ENCODE assay signal across 35 cellular contexts in genomic region chr4:7478665-7479064, GRCh38. TPM values are rescaled to one million over a fixed set of nuclear protein-coding genes. Genes with fewer than 3 reads are reported as not detected.
"Had no signal": no experiment of that assay in that cellular context is flagged by ENCODE, and none has a peak within 500 bp of the region (broad histone marks: within the 10 kb centered on the region; RNA-seq: fewer than 3 reads in every experiment).

No MANE protein-coding gene starts in this region.

- H2AFZ ChIP-seq: parathyroid adenoma had no signal

- H3K36me3 Mint-ChIP-seq: naive B cell; naive thymus-derived CD8-positive, alpha-beta T cell; natural killer cell treated with Interleukin-12 subunit alpha and Interleukin-12 subunit beta and Interleukin-15 and Interleukin-18, amount 100 ng/mL, for 72 hours; stimulated activated memory B cell treated with anti-CD40 and anti-IgM and Interleukin-4, amounts not matched to agents 10 μg/mL and 1 μg/mL and 100 μg/mL, for 72 hours; type B pancreatic cell had no signal

- H3K27me3 Mint-ChIP-seq: natural killer cell treated with Interleukin-12 subunit alpha and Interleukin-12 subunit beta and Interleukin-15 and Interleukin-18, amount 100 ng/mL, for 72 hours; stimulated activated naive CD8-positive, alpha-beta T cell treated with anti-CD3 and anti-CD28 coated beads, Interleukin-15, Interleukin-2, amounts not matched to agents 100 ng/mL and 50 ng/mL, for 24 hours; type B pancreatic cell had no signal

- H3K4me3 ChIP-seq: ovary, prostate gland, skin epidermis, smooth muscle cell, spleen, stomach, thoracic aorta, thyroid gland, transverse colon, upper lobe of right lung, uterus had no signal

- H3K9me3 ChIP-seq: ovary, prostate gland, stomach, thoracic aorta, thyroid gland, transverse colon, upper lobe of right lung, uterus had no signal

- ATAC-seq: naive thymus-derived CD8-positive, alpha-beta T cell; natural killer cell treated with Interleukin-12 subunit alpha and Interleukin-12 subunit beta and Interleukin-15 and Interleukin-18, amount 100 ng/mL, for 72 hours; right cardiac atrium; sciatic nerve; stimulated activated memory B cell treated with anti-CD40 and anti-IgM and Interleukin-4, amounts not matched to agents 10 μg/mL and 1 μg/mL and 100 μg/mL, for 72 hours; upper lobe of right lung had no signal

- H3K27ac ChIP-seq: ovary, parathyroid adenoma, prostate gland, skin epidermis, spleen, stomach, thoracic aorta, thyroid gland, transverse colon, upper lobe of right lung, uterus had no signal

- H3K79me2 ChIP-seq: parathyroid adenoma had no signal

- H3K9me3 Mint-ChIP-seq: naive thymus-derived CD8-positive, alpha-beta T cell; natural killer cell treated with Interleukin-12 subunit alpha and Interleukin-12 subunit beta and Interleukin-15 and Interleukin-18, amount 100 ng/mL, for 72 hours; stimulated activated memory B cell treated with anti-CD40 and anti-IgM and Interleukin-4, amounts not matched to agents 10 μg/mL and 1 μg/mL and 100 μg/mL, for 72 hours; stimulated activated naive CD8-positive, alpha-beta T cell treated with anti-CD3 and anti-CD28 coated beads, Interleukin-15, Interleukin-2, amounts not matched to agents 100 ng/mL and 50 ng/mL, for 24 hours; type B pancreatic cell had no signal

- H3K36me3 ChIP-seq: ovary, prostate gland, spleen, stomach, thoracic aorta, thyroid gland, transverse colon, upper lobe of right lung, uterus had no signal

- H3K4me3 Mint-ChIP-seq: naive B cell; naive thymus-derived CD8-positive, alpha-beta T cell; natural killer cell treated with Interleukin-12 subunit alpha and Interleukin-12 subunit beta and Interleukin-15 and Interleukin-18, amount 100 ng/mL, for 72 hours; stimulated activated memory B cell treated with anti-CD40 and anti-IgM and Interleukin-4, amounts not matched to agents 10 μg/mL and 1 μg/mL and 100 μg/mL, for 72 hours; stimulated activated naive CD8-positive, alpha-beta T cell treated with anti-CD3 and anti-CD28 coated beads, Interleukin-15, Interleukin-2, amounts not matched to agents 100 ng/mL and 50 ng/mL, for 24 hours; type B pancreatic cell had no signal

- H3K4me1 Mint-ChIP-seq: naive B cell; naive thymus-derived CD8-positive, alpha-beta T cell; stimulated activated memory B cell treated with anti-CD40 and anti-IgM and Interleukin-4, amounts not matched to agents 10 μg/mL and 1 μg/mL and 100 μg/mL, for 72 hours had no signal

- H3K9ac ChIP-seq: parathyroid adenoma had no signal

- H3K27ac Mint-ChIP-seq: naive B cell; naive thymus-derived CD8-positive, alpha-beta T cell; natural killer cell treated with Interleukin-12 subunit alpha and Interleukin-12 subunit beta and Interleukin-15 and Interleukin-18, amount 100 ng/mL, for 72 hours; stimulated activated memory B cell treated with anti-CD40 and anti-IgM and Interleukin-4, amounts not matched to agents 10 μg/mL and 1 μg/mL and 100 μg/mL, for 72 hours; stimulated activated naive CD8-positive, alpha-beta T cell treated with anti-CD3 and anti-CD28 coated beads, Interleukin-15, Interleukin-2, amounts not matched to agents 100 ng/mL and 50 ng/mL, for 24 hours; type B pancreatic cell had no signal

- H3K27me3 ChIP-seq: ovary, thyroid gland, transverse colon, upper lobe of right lung, uterus had no signal

- H3K4me1 ChIP-seq: parathyroid adenoma, prostate gland, spleen, stomach, thyroid gland, transverse colon, upper lobe of right lung, uterus had no signal

- DNase-seq: naive B cell; naive thymus-derived CD8-positive, alpha-beta T cell; occipital lobe; ovary; posterior cingulate gyrus; retina; spleen; stimulated activated CD4-positive, alpha-beta T cell treated with anti-CD3 and anti-CD28 coated beads, Interleukin-12 subunit alpha, Interleukin-12 subunit beta, amount 100 ng/mL, for 4 hours; stimulated activated CD4-positive, alpha-beta T cell treated with anti-CD3 and anti-CD28 coated beads, Interleukin-1b, Interleukin-23, amount 100 ng/mL, for 48 hours; stimulated activated CD4-positive, alpha-beta T cell treated with anti-CD3 and anti-CD28 coated beads, Interleukin-4, amount 100 ng/mL, for 1 hour; stimulated activated CD4-positive, alpha-beta T cell treated with anti-CD3 and anti-CD28 coated beads, Interleukin-4, amount 100 ng/mL, for 4 hours; stimulated activated CD8-positive, alpha-beta memory T cell treated with anti-CD3 and anti-CD28 coated beads, Interleukin-4, amount 100 ng/mL, for 48 hours; stimulated activated naive CD4-positive, alpha-beta T cell treated with Interleukin-2 at 50 U/mL for 16 hours; stomach; thyroid gland; transverse colon; upper lobe of right lung; uterus had no signal

- H3K4me2 ChIP-seq: smooth muscle cell had no signal

RNA-seq across cellular contexts. Expression of gene PSAPL1, which starts 43.9 kb away (rescaled TPM):
- total RNA-seq: myocyte; naive thymus-derived CD8-positive, alpha-beta T cell; natural killer cell treated with Interleukin-12 subunit alpha and Interleukin-12 subunit beta and Interleukin-15 and Interleukin-18, amount 100 ng/mL, for 72 hours; occipital lobe; osteoblast; pulmonary artery endothelial cell; right cardiac atrium; smooth muscle cell; spleen; subcutaneous adipose tissue; thyroid gland; transverse colon; uterus had no signal
- polyA plus RNA-seq: naive thymus-derived CD8-positive, alpha-beta T cell; neural cell; ovary; right cardiac atrium; smooth muscle cell; spleen; urinary bladder had no signal
